23 cellular contexts compared by ENCODE assay signal in the genomic region with DNA sequence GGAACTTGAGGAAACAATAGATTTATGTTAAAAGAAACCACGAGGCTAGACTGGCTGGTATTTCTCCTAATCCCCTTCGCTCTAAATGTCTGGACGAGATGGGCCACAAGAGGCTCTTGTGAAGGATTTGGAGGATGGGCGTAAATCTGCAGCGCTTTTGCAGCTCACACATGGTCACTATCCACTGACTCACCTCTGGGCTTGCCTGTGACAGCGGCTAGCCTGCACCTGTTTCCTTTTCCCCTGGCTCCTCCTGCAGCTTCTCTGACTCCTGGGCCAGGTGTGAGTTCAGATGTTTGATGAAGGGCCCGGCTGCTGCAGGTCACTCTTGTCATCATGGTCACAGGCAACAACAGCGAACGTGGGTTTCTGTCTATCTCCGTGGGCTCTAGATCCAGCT.
"Had no signal": no experiment of that assay in that cellular context is flagged by ENCODE, and none has a peak within 500 bp of the region (broad histone marks: within the 10 kb centered on the region; RNA-seq: fewer than 3 reads in every experiment).

No MANE protein-coding gene starts in this region.

- H3K9me3 ChIP-seq: left lung, lower lobe of right lung, mucosa of descending colon, tibial nerve had no signal

- H3K27ac ChIP-seq: heart left ventricle, left lung, lower lobe of right lung, spleen, tibial nerve had no signal

- H3K4me1 Mint-ChIP-seq: activated CD4-positive, alpha-beta memory T cell treated with anti-CD3 and anti-CD28 coated beads, Interleukin-2, amount 10 ng/mL, durations not matched to agents 7 days and 5 days; activated CD4-positive, alpha-beta T cell treated with anti-CD3 and anti-CD28 coated beads, Interleukin-2, amount 10 ng/mL, durations not matched to agents 24 days and 14 days; activated naive CD4-positive, alpha-beta T cell treated with anti-CD3 and anti-CD28 coated beads, Interleukin-2, amount 50 U/mL, for 24 hours; activated naive CD8-positive, alpha-beta T cell treated with anti-CD3 and anti-CD28 coated beads, Interleukin-2, amount 50 U/mL, for 24 hours; activated T-helper 17 cell treated with anti-CD3 and anti-CD28 coated beads, Interleukin-2, amount 50 U/mL, for 72 hours had no signal

- H3K4me3 Mint-ChIP-seq: activated CD4-positive, alpha-beta memory T cell treated with anti-CD3 and anti-CD28 coated beads, Interleukin-2, amount 10 ng/mL, durations not matched to agents 7 days and 5 days; activated CD4-positive, alpha-beta T cell treated with anti-CD3 and anti-CD28 coated beads, Interleukin-2, amount 10 ng/mL, durations not matched to agents 24 days and 14 days; activated naive CD4-positive, alpha-beta T cell treated with anti-CD3 and anti-CD28 coated beads, Interleukin-2, amount 50 U/mL, for 24 hours; activated naive CD8-positive, alpha-beta T cell treated with anti-CD3 and anti-CD28 coated beads, Interleukin-2, amount 50 U/mL, for 24 hours; activated T-cell treated with anti-CD3 and anti-CD28 coated beads, Interleukin-2, amount 50 U/mL, for 4 hours; activated T-helper 17 cell treated with anti-CD3 and anti-CD28 coated beads, Interleukin-2, amount 50 U/mL, for 72 hours; effector memory CD8-positive, alpha-beta T cell; natural killer cell treated with Interleukin-12 subunit alpha and Interleukin-12 subunit beta and Interleukin-15 and Interleukin-18, amount 100 ng/mL, for 72 hours had no signal

- DNase-seq: activated CD4-positive, alpha-beta memory T cell treated with anti-CD3 and anti-CD28 coated beads, Interleukin-2, amount 10 ng/mL, durations not matched to agents 7 days and 5 days; activated CD4-positive, alpha-beta T cell treated with anti-CD3 and anti-CD28 coated beads, Interleukin-2, amount 10 ng/mL, durations not matched to agents 24 days and 14 days; activated CD4-positive, CD25-positive, alpha-beta regulatory T cell treated with anti-CD3 and anti-CD28 coated beads, Interleukin-2, amount 50 U/mL, for 72 hours; activated naive CD8-positive, alpha-beta T cell treated with anti-CD3 and anti-CD28 coated beads, Interleukin-2, amount 50 U/mL, for 24 hours; activated T-cell treated with anti-CD3 and anti-CD28 coated beads, Interleukin-2, amount 50 U/mL, for 4 hours; amygdala; caudate nucleus; cortex of kidney; effector memory CD8-positive, alpha-beta T cell; foreskin fibroblast; heart left ventricle; left lung; lower lobe of right lung; mesenchymal stem cell; mucosa of descending colon; spleen; stimulated activated naive CD4-positive, alpha-beta T cell had no signal

- H3K27ac Mint-ChIP-seq: activated CD4-positive, alpha-beta memory T cell treated with anti-CD3 and anti-CD28 coated beads, Interleukin-2, amount 10 ng/mL, durations not matched to agents 7 days and 5 days; activated CD4-positive, alpha-beta T cell treated with anti-CD3 and anti-CD28 coated beads, Interleukin-2, amount 10 ng/mL, durations not matched to agents 24 days and 14 days; activated naive CD4-positive, alpha-beta T cell treated with anti-CD3 and anti-CD28 coated beads, Interleukin-2, amount 50 U/mL, for 24 hours; activated naive CD8-positive, alpha-beta T cell treated with anti-CD3 and anti-CD28 coated beads, Interleukin-2, amount 50 U/mL, for 24 hours; activated T-helper 17 cell treated with anti-CD3 and anti-CD28 coated beads, Interleukin-2, amount 50 U/mL, for 72 hours; effector memory CD8-positive, alpha-beta T cell; natural killer cell treated with Interleukin-12 subunit alpha and Interleukin-12 subunit beta and Interleukin-15 and Interleukin-18, amount 100 ng/mL, for 72 hours had no signal

- H3K9me3 Mint-ChIP-seq: activated naive CD4-positive, alpha-beta T cell treated with anti-CD3 and anti-CD28 coated beads, Interleukin-2, amount 50 U/mL, for 24 hours had no signal

- H3K4me1 ChIP-seq: heart left ventricle, left lung, lower lobe of right lung, spleen, tibial nerve had no signal

- H3K36me3 ChIP-seq: heart left ventricle, left lung, lower lobe of right lung, spleen, tibial nerve had no signal

- H3K27me3 ChIP-seq: heart left ventricle, left lung, spleen, tibial nerve had no signal

- ATAC-seq: activated naive CD8-positive, alpha-beta T cell treated with anti-CD3 and anti-CD28 coated beads, Interleukin-2, amount 50 U/mL, for 24 hours; activated T-cell treated with anti-CD3 and anti-CD28 coated beads, Interleukin-2, amount 50 U/mL, for 4 hours; activated T-helper 17 cell treated with anti-CD3 and anti-CD28 coated beads, Interleukin-2, amount 50 U/mL, for 72 hours; effector memory CD8-positive, alpha-beta T cell; esophagus mucosa; heart left ventricle; left lung; lower lobe of right lung; mucosa of descending colon; natural killer cell treated with Interleukin-12 subunit alpha and Interleukin-12 subunit beta and Interleukin-15 and Interleukin-18, amount 100 ng/mL, for 72 hours; right cardiac atrium had no signal

- H3K4me3 ChIP-seq: heart left ventricle, left lung, lower lobe of right lung, mucosa of descending colon, spleen, tibial nerve had no signal

- H3K36me3 Mint-ChIP-seq: activated naive CD4-positive, alpha-beta T cell treated with anti-CD3 and anti-CD28 coated beads, Interleukin-2, amount 50 U/mL, for 24 hours; natural killer cell treated with Interleukin-12 subunit alpha and Interleukin-12 subunit beta and Interleukin-15 and Interleukin-18, amount 100 ng/mL, for 72 hours had no signal

- H3K27me3 Mint-ChIP-seq: activated CD4-positive, alpha-beta memory T cell treated with anti-CD3 and anti-CD28 coated beads, Interleukin-2, amount 10 ng/mL, durations not matched to agents 7 days and 5 days; activated CD4-positive, alpha-beta T cell treated with anti-CD3 and anti-CD28 coated beads, Interleukin-2, amount 10 ng/mL, durations not matched to agents 24 days and 14 days; activated naive CD4-positive, alpha-beta T cell treated with anti-CD3 and anti-CD28 coated beads, Interleukin-2, amount 50 U/mL, for 24 hours; activated naive CD8-positive, alpha-beta T cell treated with anti-CD3 and anti-CD28 coated beads, Interleukin-2, amount 50 U/mL, for 24 hours; activated T-helper 17 cell treated with anti-CD3 and anti-CD28 coated beads, Interleukin-2, amount 50 U/mL, for 72 hours; effector memory CD8-positive, alpha-beta T cell; natural killer cell treated with Interleukin-12 subunit alpha and Interleukin-12 subunit beta and Interleukin-15 and Interleukin-18, amount 100 ng/mL, for 72 hours had no signal
